9 cellular contexts compared by ENCODE assay signal in the genomic region with DNA sequence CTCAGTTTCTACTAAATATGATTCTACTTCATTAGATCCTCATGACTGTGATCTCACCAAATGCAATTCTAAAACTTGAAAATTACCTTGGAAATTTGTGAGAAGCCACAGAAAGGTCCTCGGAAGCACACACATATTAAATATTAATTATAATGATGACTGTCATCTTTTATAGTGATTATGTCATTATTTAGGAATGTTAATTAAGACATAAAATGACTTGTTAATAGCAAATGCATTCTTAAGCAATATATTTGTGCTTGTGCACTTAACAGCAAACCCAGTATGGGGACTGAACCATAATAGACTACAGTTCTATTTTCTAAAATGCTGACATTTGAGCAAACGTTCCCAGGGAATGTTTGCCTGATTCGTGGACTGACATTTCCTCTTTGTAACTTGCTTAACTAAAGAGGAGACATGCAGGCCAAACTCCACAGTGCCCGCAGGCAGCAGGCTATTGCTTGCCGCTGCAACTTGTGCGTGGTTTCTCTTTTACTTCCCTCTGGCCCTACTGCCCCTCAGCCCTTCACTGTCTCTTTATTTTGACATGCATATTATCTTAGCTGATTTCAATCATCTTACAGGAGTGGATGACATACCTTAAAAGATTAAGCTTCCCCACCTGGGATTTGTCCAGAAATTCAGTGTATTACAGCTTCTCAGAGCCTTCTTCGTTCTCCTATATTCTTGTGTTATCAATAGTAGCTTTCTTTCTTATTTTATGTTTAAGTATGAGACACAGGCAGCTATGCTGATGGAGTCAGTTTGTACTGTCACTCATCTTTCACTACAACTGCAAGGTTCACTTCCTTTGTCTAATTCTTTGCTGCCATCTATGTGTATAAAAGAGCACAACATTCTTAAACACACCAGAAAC.
A peak's percentile ranks its signal among the peaks of the same experiment; 100 is the strongest.
DNase-seq lines count a peak whose midpoint lies in the region; ATAC-seq, FAIRE-seq and TF ChIP-seq lines count a peak whose summit lies in the region.
"Had no signal": no experiment of that assay in that cellular context is flagged by ENCODE, and none has a peak within 500 bp of the region (broad histone marks: within the 10 kb centered on the region; RNA-seq: fewer than 3 reads in every experiment).

No MANE protein-coding gene starts in this region.

- DNase-seq in activated T-cell treated with anti-CD3 and anti-CD28 coated beads, Interleukin-2, amount 50 U/mL, for 4 hours, result no peak
- DNase-seq in activated T-cell treated with anti-CD3 and anti-CD28 coated beads, Interleukin-2, amount 50 U/mL, for 48 hours, result no peak
- DNase-seq in NAMALWA (ENCODE audit: low spot score) (peak; percentile 55), foreskin fibroblast (peak; percentile 23 to 59), renal cortical epithelial cell (ENCODE audit: low read depth) (peak; percentile 69)

- peak; percentile 86 for FAIRE-seq in TTC549 (lab: Jason Lieb, UNC)

- H3K27me3 Mint-ChIP-seq in activated T-cell treated with anti-CD3 and anti-CD28 coated beads, Interleukin-2, amount 50 U/mL, for 4 hours (ENCODE audit: low read depth), result no peaks in the 10 kb centered on the region
- H3K27me3 Mint-ChIP-seq: activated naive CD8-positive, alpha-beta T cell had no signal

- ATAC-seq in activated T-cell treated with anti-CD3 and anti-CD28 coated beads, Interleukin-2, amount 50 U/mL, for 4 hours, result peak; percentile 38 to 43
- ATAC-seq in HG03521 (IDR thresholded peaks at IDR 0.05; ENCODE audit: unreplicated experiment) (no peak), GM18907 (IDR thresholded peaks at IDR 0.05; ENCODE audit: unreplicated experiment) (no peak)

- no peaks in the 10 kb centered on the region for H3K9me3 Mint-ChIP-seq in activated T-cell treated with anti-CD3 and anti-CD28 coated beads, Interleukin-2, amount 50 U/mL, for 4 hours

- H3K4me3 Mint-ChIP-seq in activated T-cell treated with anti-CD3 and anti-CD28 coated beads, Interleukin-2, amount 50 U/mL, for 4 hours, result no peak overlapping the region
- H3K4me3 Mint-ChIP-seq: activated naive CD8-positive, alpha-beta T cell had no signal

- peak; percentile 49 for TF ChIP-seq CTCF in foreskin fibroblast (IDR thresholded peaks at IDR 0.05; ENCODE audit: low read depth, low read length)

- no peaks in the 10 kb centered on the region for H3K36me3 Mint-ChIP-seq in activated T-cell treated with anti-CD3 and anti-CD28 coated beads, Interleukin-2, amount 50 U/mL, for 4 hours (ENCODE audit: insufficient read depth)

- H3K4me1 Mint-ChIP-seq in activated T-cell treated with anti-CD3 and anti-CD28 coated beads, Interleukin-2, amount 50 U/mL, for 4 hours (ENCODE audit: low read depth), result no peaks in the 10 kb centered on the region

- H3K4me3 ChIP-seq in foreskin fibroblast (ENCODE audit: low read depth in 1 of 2, low read length in 2 of 2), result no peak overlapping the region

Comparison
In these comparisons a context has a peak if more than half of its experiments do, and no peak if none do; other contexts are left out.
1. ATAC-seq: peak in activated T-cell treated with anti-CD3 and anti-CD28 coated beads, Interleukin-2, amount 50 U/mL, for 4 hours (2 of 2); none in HG03521 (single experiment) and GM18907 (single experiment).
2. DNase-seq: peak in NAMALWA (single experiment), foreskin fibroblast (2 of 2) and renal cortical epithelial cell (single experiment); none in activated T-cell treated with anti-CD3 and anti-CD28 coated beads, Interleukin-2, amount 50 U/mL, for 4 hours (single experiment) and activated T-cell treated with anti-CD3 and anti-CD28 coated beads, Interleukin-2, amount 50 U/mL, for 48 hours (0 of 2).